Comparison of ENCODE assay signal across 8 cellular contexts in genomic region chr1:85200870-85201339, GRCh38. TPM values are rescaled to one million over a fixed set of nuclear protein-coding genes. Genes with fewer than 3 reads are reported as not detected.
DNase-seq lines count a peak whose midpoint lies in the region; ATAC-seq and TF ChIP-seq lines count a peak whose summit lies in the region.

Gene SYDE2 (minus strand): TSS chr1:85201016. CDS start chr1:85200996, 20 bp downstream.

- H3K27ac ChIP-seq in Panc1 (ENCODE audit: low read length) = peak within 1 kb of the TSS; percentile 90
- H3K27ac ChIP-seq in neutrophil = no peak within 1 kb of the TSS
- no peak within 1 kb of the TSS for H3K27ac ChIP-seq in substantia nigra (ENCODE audit: low read depth, low read length, poor library complexity, severe bottlenecking)

- H3K36me3 ChIP-seq in Panc1 (ENCODE audit: control insufficient read depth, insufficient read depth, low read length) (peaks cover 2% of the 10 kb centered on the region; the same call in 1 of the 2 replicates), neutrophil (no peaks in the 10 kb centered on the region)

- H3K4me3 ChIP-seq in Panc1 (ENCODE audit: low read depth in 2 of 2, low read length in 2 of 2) (peak within 1 kb of the TSS; percentile 78 to 81), foreskin fibroblast (ENCODE audit: low read depth in 1 of 2, low read length in 2 of 2) (peak within 1 kb of the TSS; percentile 77 to 93), neutrophil (ENCODE audit: low read depth in 1 of 2, low read length in 1 of 2) (peak within 1 kb of the TSS; percentile 32 to 67)

- no TSS peak for BruUV-seq in Panc1 (replicated peaks; lab: Mats Ljungman, UMichigan)

- intact Hi-C loops in Panc1 (cut with micrococcal nuclease; ENCODE audit: unreplicated experiment) = loop anchor here (2.0 kb wide), 2 partner anchors 14 to 56 kb away; no protein-coding TSS in a partner anchor

- TF ChIP-seq CTCF in Panc1 (IDR thresholded peaks at IDR 0.05) (no peak; the same call in 1 of the 2 replicates), foreskin fibroblast (IDR thresholded peaks at IDR 0.05; ENCODE audit: low read depth, low read length) (no peak), neutrophil (IDR thresholded peaks at IDR 0.05) (no peak)

- in situ Hi-C loops in Panc1 (cut with HindIII; ENCODE audit: low pct_unique_long_range_greater_than_20kb, low sequenced_read_pairs) = no loop called here

- peak; percentile 35 for DNase-seq in COLO829 (ENCODE audit: low spot score)
- DNase-seq in HS-27A (ENCODE audit: low read depth) = peak; percentile 51
- no peak for DNase-seq in Panc1 (ENCODE audit: low read depth, low spot score)
- peak; percentile 62 for DNase-seq in activated T-helper 9 cell treated with anti-CD3 and anti-CD28 coated beads, Interleukin-2, amount 50 U/mL, for 16 hours (ENCODE audit: low read depth)
- peak; percentile 70 to 89 for DNase-seq in foreskin fibroblast
- peak in 32 of 49 donors; percentile 8 to 66 (median 28) for DNase-seq in substantia nigra (lab: John Stamatoyannopoulos, UW)

- ATAC-seq in GM21360 (IDR thresholded peaks at IDR 0.05; ENCODE audit: unreplicated experiment) = peak; percentile 70
- peak; percentile 93 for ATAC-seq in Panc1

- CTCF ChIA-PET in Panc1 (lab: Charles Lee) = interaction anchor here (0.7 to 1.7 kb wide), 2 partner anchors 54 to 581 kb away, joined by 5 to 7 read pairs; no protein-coding TSS in a partner anchor

- H3K27me3 ChIP-seq in Panc1 (ENCODE audit: control insufficient read depth, insufficient read depth, low read length) (no peaks in the 10 kb centered on the region), neutrophil (peaks cover 95% of the 10 kb centered on the region)

- H3K4me1 ChIP-seq in Panc1 (ENCODE audit: control insufficient read depth, insufficient read depth, low read length) (peaks cover 59% of the 10 kb centered on the region), neutrophil (ENCODE audit: control insufficient read depth in 1 of 2, insufficient read depth in 1 of 2, low read depth in 1 of 2, low read length in 1 of 2) (peaks cover 14 to 22% of the 10 kb centered on the region in 2 experiments)

- H3K9me3 ChIP-seq in Panc1 (ENCODE audit: control insufficient read depth, insufficient read depth, low read depth, low read length) (no peaks in the 10 kb centered on the region), neutrophil (no peaks in the 10 kb centered on the region)

- POLR2A ChIA-PET in Panc1 (lab: Charles Lee) = interaction anchor here (0.7 kb wide), 1 partner anchor 70 kb away, joined by 3 read pairs; no protein-coding TSS in a partner anchor

RNA-seq across cellular contexts. Expression of gene SYDE2, which starts in this region (rescaled TPM):
- 18.2 TPM for total RNA-seq in Panc1 (2021; ENCODE audit: unreplicated experiment)
- polyA plus RNA-seq in Panc1 (2012; ENCODE audit: insufficient read length) = 2.9 TPM
